8 cellular contexts compared by ENCODE assay signal in genomic region chr20:35615667-35616464, GRCh38. TPM values are rescaled to one million over a fixed set of nuclear protein-coding genes. Genes with fewer than 3 reads are reported as not detected.
A peak's percentile ranks its signal among the peaks of the same experiment; 100 is the strongest.
DNase-seq lines count a peak whose midpoint lies in the region; ATAC-seq and TF ChIP-seq lines count a peak whose summit lies in the region.

A gene with protein sequence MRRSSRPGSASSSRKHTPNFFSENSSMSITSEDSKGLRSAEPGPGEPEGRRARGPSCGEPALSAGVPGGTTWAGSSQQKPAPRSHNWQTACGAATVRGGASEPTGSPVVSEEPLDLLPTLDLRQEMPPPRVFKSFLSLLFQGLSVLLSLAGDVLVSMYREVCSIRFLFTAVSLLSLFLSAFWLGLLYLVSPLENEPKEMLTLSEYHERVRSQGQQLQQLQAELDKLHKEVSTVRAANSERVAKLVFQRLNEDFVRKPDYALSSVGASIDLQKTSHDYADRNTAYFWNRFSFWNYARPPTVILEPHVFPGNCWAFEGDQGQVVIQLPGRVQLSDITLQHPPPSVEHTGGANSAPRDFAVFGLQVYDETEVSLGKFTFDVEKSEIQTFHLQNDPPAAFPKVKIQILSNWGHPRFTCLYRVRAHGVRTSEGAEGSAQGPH (plus strand): TSS chr20:35615829. CDS start chr20:35616004, 175 bp downstream.

- H3K4me3 Mint-ChIP-seq in activated CD8-positive, alpha-beta T cell treated with anti-CD3 and anti-CD28 coated beads for 36 hours, result peak within 1 kb of the TSS; percentile 89

- H3K36me3 Mint-ChIP-seq in activated CD8-positive, alpha-beta T cell treated with anti-CD3 and anti-CD28 coated beads for 36 hours (ENCODE audit: low read depth), result peaks cover 2% of the 10 kb centered on the region

- ATAC-seq in GM19328 (IDR thresholded peaks at IDR 0.05; ENCODE audit: unreplicated experiment), result peak; percentile 73
- peak; percentile 66 for ATAC-seq in HG03460 (IDR thresholded peaks at IDR 0.05; ENCODE audit: unreplicated experiment)
- ATAC-seq in activated CD8-positive, alpha-beta T cell treated with anti-CD3 and anti-CD28 coated beads for 36 hours, result peak; percentile 89

- no peaks in the 10 kb centered on the region for H3K9me3 ChIP-seq in BE2C

- H3K27ac Mint-ChIP-seq in activated CD8-positive, alpha-beta T cell treated with anti-CD3 and anti-CD28 coated beads for 36 hours, result peak within 1 kb of the TSS; percentile 92

- no peaks in the 10 kb centered on the region for H3K27me3 ChIP-seq in BE2C

- no peaks in the 10 kb centered on the region for H3K9me3 Mint-ChIP-seq in activated CD8-positive, alpha-beta T cell treated with anti-CD3 and anti-CD28 coated beads for 36 hours

- peak; percentile 100 for DNase-seq in BE2C
- DNase-seq in NCI-H82 (lab: John Stamatoyannopoulos, UW), result peak; percentile 100
- peak; percentile 100 for DNase-seq in activated CD8-positive, alpha-beta T cell treated with anti-CD3 and anti-CD28 coated beads for 36 hours
- DNase-seq in ecto neural progenitor cell (ENCODE audit: low spot score), result peak; percentile 98
- DNase-seq in lung microvascular endothelial cell (ENCODE audit: low read depth in 2 of 2), result peak; percentile 100
- peak; percentile 100 for DNase-seq in stimulated activated CD4-positive, alpha-beta T cell treated with anti-CD3 and anti-CD28 coated beads, TNF-alpha, amount 100 ng/mL, for 4 hours (ENCODE audit: low read depth in 3 of 3)

- TF ChIP-seq CTCF in BE2C (IDR thresholded peaks at IDR 0.05; ENCODE audit: low read depth, low read length), result no peak
- TF ChIP-seq CTCF in activated CD8-positive, alpha-beta T cell treated with anti-CD3 and anti-CD28 coated beads for 36 hours (IDR thresholded peaks at IDR 0.05), result no peak

- POLR2A ChIA-PET in activated CD8-positive, alpha-beta T cell treated with anti-CD3 and anti-CD28 coated beads for 36 hours (lab: Charles Lee), result interaction anchor here (0.6 to 6.4 kb wide), 13 partner anchors 13 to 727 kb away, joined by 3 to 163 read pairs (median 4); partner anchors contain the start of genes CEP250, CPNE1, NFS1 and RBM12

- peaks cover 42% of the 10 kb centered on the region for H3K4me1 Mint-ChIP-seq in activated CD8-positive, alpha-beta T cell treated with anti-CD3 and anti-CD28 coated beads for 36 hours (ENCODE audit: low read depth)

- intact Hi-C loops in activated CD8-positive, alpha-beta T cell treated with anti-CD3 and anti-CD28 coated beads for 36 hours (cut with micrococcal nuclease), result loop anchor here (5.0 to 10.0 kb wide), 3 partner anchors 46 to 339 kb away; partner anchors contain the start of genes CPNE1, RBM12, RBM39 and SCAND1

- H3K27me3 Mint-ChIP-seq in activated CD8-positive, alpha-beta T cell treated with anti-CD3 and anti-CD28 coated beads for 36 hours, result peaks cover 3% of the 10 kb centered on the region

- H3K4me3 ChIP-seq in BE2C (ENCODE audit: low read depth, low read length), result peak within 1 kb of the TSS; percentile 80

- CTCF ChIA-PET in activated CD8-positive, alpha-beta T cell treated with anti-CD3 and anti-CD28 coated beads for 36 hours (lab: Charles Lee), result interaction anchor here (1.0 to 4.7 kb wide), 6 partner anchors 14 to 339 kb away, joined by 4 to 49 read pairs (median 5); partner anchors contain the start of genes CPNE1, RBM12 and SCAND1

- H3K4me1 ChIP-seq in BE2C, result peaks cover 9% of the 10 kb centered on the region

- no peaks in the 10 kb centered on the region; the same call in 1 of the 2 replicates for H3K36me3 ChIP-seq in BE2C

RNA-seq across cellular contexts. Expression of the gene that starts here (rescaled TPM):
- 4.7 TPM for polyA plus RNA-seq in BE2C (2012; ENCODE audit: insufficient read depth, insufficient read length, low read depth)
- 10 to 100 TPM; 11.5 to 11.8 TPM for total RNA-seq in activated CD8-positive, alpha-beta T cell treated with anti-CD3 and anti-CD28 coated beads for 36 hours
- 12.6 and 19.0 TPM in 2 replicates for total RNA-seq in lung microvascular endothelial cell

Comparison
In these comparisons a context has a peak if more than half of its experiments do, and no peak if none do; other contexts are left out.
1. Peak in every context shown above with its lines: DNase-seq, ATAC-seq and H3K4me3 ChIP-seq.